In the genomic region with DNA sequence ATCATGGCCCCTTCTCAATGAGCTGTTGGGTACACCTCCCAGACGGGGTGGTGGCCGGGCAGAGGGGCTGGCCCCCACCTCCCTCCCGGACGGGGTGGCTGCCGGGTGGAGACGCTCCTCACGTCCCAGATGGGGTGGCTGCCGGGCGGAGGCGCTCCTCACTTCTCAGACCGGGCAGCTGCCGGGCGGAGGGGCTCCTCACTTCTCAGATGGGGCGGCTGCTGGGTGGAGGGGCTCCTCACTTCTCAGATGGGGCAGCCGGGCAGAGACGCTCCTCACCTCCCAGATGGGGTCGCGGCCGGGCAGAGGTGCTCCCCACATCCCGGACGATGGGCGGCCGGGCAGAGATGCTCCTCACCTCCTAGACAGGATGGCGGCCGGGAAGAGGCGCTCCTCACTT, we compare ENCODE assay signal across 15 cellular contexts. TPM values are rescaled to one million over a fixed set of nuclear protein-coding genes. Genes with fewer than 3 reads are reported as not detected.
"Had no signal": no experiment of that assay in that cellular context is flagged by ENCODE, and none has a peak within 500 bp of the region (broad histone marks: within the 10 kb centered on the region; RNA-seq: fewer than 3 reads in every experiment).

No MANE protein-coding gene starts in this region.

RNA-seq across cellular contexts. Expression of gene TBX10, which starts 41.6 kb away (rescaled TPM):
- total RNA-seq: activated B cell treated with CpG ODN at 0.5 μM for 24 hours; activated CD4-positive, alpha-beta memory T cell treated with anti-CD3 and anti-CD28 coated beads for 36 hours; activated CD4-positive, alpha-beta memory T cell treated with anti-CD3 and anti-CD28 coated beads, Interleukin-2, amount 10 ng/mL, durations not matched to agents 7 days and 5 days; activated CD4-positive, alpha-beta T cell treated with anti-CD3 and anti-CD28 coated beads for 36 hours; activated CD4-positive, alpha-beta T cell treated with anti-CD3 and anti-CD28 coated beads, Interleukin-2, amount 10 ng/mL, durations not matched to agents 24 days and 14 days; activated CD4-positive, alpha-beta T cell treated with anti-CD3 and anti-CD28 coated beads, Interleukin-2, amount 10 ng/mL, durations not matched to agents 7 days and 5 days; activated CD8-positive, alpha-beta memory T cell treated with anti-CD3 and anti-CD28 coated beads for 36 hours; activated CD8-positive, alpha-beta memory T cell treated with anti-CD3 and anti-CD28 coated beads, Interleukin-2, amount 10 ng/mL, durations not matched to agents 7 days and 5 days; activated CD8-positive, alpha-beta T cell treated with anti-CD3 and anti-CD28 coated beads for 36 hours; activated CD8-positive, alpha-beta T cell treated with anti-CD3 and anti-CD28 coated beads, Interleukin-2, amount 10 ng/mL, durations not matched to agents 7 days and 5 days; T-cell; T-helper 1 cell treated with Interleukin-12 subunit alpha and Interleukin-12 subunit beta and Interleukin-4 antibody, amounts not matched to agents 30 ng/mL and 1 ng/mL, for 36 hours; T-helper 17 cell; T-helper 2 cell treated with Interferon-gamma antibody and Interleukin-4, amounts not matched to agents 100 ng/mL and 5 ng/mL, for 36 hours; WTC11 had no signal

RNA-seq across cellular contexts. Expression of gene ACY3, which starts 52.6 kb away (rescaled TPM):
- total RNA-seq: activated B cell treated with CpG ODN at 0.5 μM for 24 hours; activated CD4-positive, alpha-beta T cell treated with anti-CD3 and anti-CD28 coated beads, Interleukin-2, amount 10 ng/mL, durations not matched to agents 24 days and 14 days; T-helper 1 cell treated with Interleukin-12 subunit alpha and Interleukin-12 subunit beta and Interleukin-4 antibody, amounts not matched to agents 30 ng/mL and 1 ng/mL, for 36 hours; WTC11 had no signal
